8 cellular contexts compared by ENCODE assay signal in genomic region chr7:19772858-19773337, GRCh38. TPM values are rescaled to one million over a fixed set of nuclear protein-coding genes. Genes with fewer than 3 reads are reported as not detected.
DNase-seq lines count a peak whose midpoint lies in the region; ATAC-seq, FAIRE-seq and TF ChIP-seq lines count a peak whose summit lies in the region.

No MANE protein-coding gene starts in this region.

- FAIRE-seq in H1 (lab: Jason Lieb, UNC), result peak; percentile 50

- no peak overlapping the region for H4K91ac ChIP-seq in H1 (replicated peaks; ENCODE audit: insufficient read length, low read length)

- CTCF ChIA-PET in CD4-positive, alpha-beta memory T cell (lab: Charles Lee; ENCODE audit: partially characterized antibody), result interaction anchor here (0.7 kb wide), 1 partner anchor 19 kb away, joined by 3 read pairs; no protein-coding TSS in a partner anchor
- CTCF ChIA-PET in H1 (lab: Charles Lee; ENCODE audit: partially characterized antibody), result interaction anchor here (0.7 to 1.7 kb wide), 9 partner anchors 12 to 1030 kb away, joined by 3 to 9 read pairs (median 4); no protein-coding TSS in a partner anchor

- no peaks in the 10 kb centered on the region for H3K79me1 ChIP-seq in H1 (ENCODE audit: low read depth, low read length)

- H3K27ac ChIP-seq in CD4-positive, alpha-beta memory T cell (ENCODE audit: low read depth, low read length), result no peak overlapping the region
- H3K27ac ChIP-seq in H1 (ENCODE audit: low read depth, low read length), result no peak overlapping the region

- ATAC-seq in natural killer cell treated with Interleukin-12 subunit alpha and Interleukin-12 subunit beta and Interleukin-15 and Interleukin-18, amount 100 ng/mL, for 72 hours, result no peak
- ATAC-seq in HG02840 (IDR thresholded peaks at IDR 0.05; ENCODE audit: low FRiP score, unreplicated experiment), result no peak

- POLR2A ChIA-PET in CD4-positive, alpha-beta memory T cell (lab: Charles Lee; ENCODE audit: partially characterized antibody), result no interaction called here
- POLR2A ChIA-PET in H1 (lab: Charles Lee; ENCODE audit: partially characterized antibody), result interaction anchor here (1.0 to 1.3 kb wide), 2 partner anchors 31 to 347 kb away, joined by 3 to 4 read pairs; no protein-coding TSS in a partner anchor

- no peak overlapping the region for H2AK5ac ChIP-seq in H1 (ENCODE audit: low read depth, low read length)

- peaks cover 10 to 22% (median 12%) of the 10 kb centered on the region in 4 donors for H3K4me1 Mint-ChIP-seq in CD4-positive, alpha-beta memory T cell
- H3K4me1 Mint-ChIP-seq in nephron, result peaks cover 15% of the 10 kb centered on the region
- H3K4me1 Mint-ChIP-seq in natural killer cell treated with Interleukin-12 subunit alpha and Interleukin-12 subunit beta and Interleukin-15 and Interleukin-18, amount 100 ng/mL, for 72 hours (ENCODE audit: low read depth in 2 of 2), result peaks cover 0 to 3% of the 10 kb centered on the region in 2 donors

- H4K20me1 ChIP-seq in H1 (replicated peaks in 1 of 2; ENCODE audit: control insufficient read depth in 1 of 2, insufficient read depth in 2 of 2, low read length in 2 of 2), result no peaks in the 10 kb centered on the region

- peaks cover 7% of the 10 kb centered on the region for H3K4me1 ChIP-seq in CD4-positive, alpha-beta memory T cell (ENCODE audit: insufficient read depth, low read length)
- peaks cover 0 to 3% (median 2%) of the 10 kb centered on the region in 4 experiments; a peak in 4 of 7 replicates for H3K4me1 ChIP-seq in H1 (replicated peaks in 1 of 4; ENCODE audit: control insufficient read depth in 3 of 4, insufficient read depth in 4 of 4, low read length in 3 of 4)

- H2BK120ac ChIP-seq in H1 (replicated peaks; ENCODE audit: low read depth, low read length), result no peak overlapping the region

- peak in 1 of 5 donors; percentile 31 for DNase-seq in CD4-positive, alpha-beta memory T cell
- DNase-seq in NCI-H1105 (lab: John Stamatoyannopoulos, UW) (peak; percentile 5), H1 (ENCODE audit: low read depth in 1 of 2, low spot score in 2 of 2) (peak; percentile 33 to 83), NCI-H187 treated with DMSO at 0.1 percent for 48 hours (lab: John Stamatoyannopoulos, UW) (no peak), medulla oblongata (ENCODE audit: extremely low spot score) (no peak)
- DNase-seq in natural killer cell treated with Interleukin-12 subunit alpha and Interleukin-12 subunit beta and Interleukin-15 and Interleukin-18, amount 100 ng/mL, for 72 hours (ENCODE audit: low spot score), result no peak

- peak overlapping the region in 7 of 8 donors; percentile 24 to 65 (median 50) for H3K4me3 Mint-ChIP-seq in CD4-positive, alpha-beta memory T cell
- peak overlapping the region; percentile 76 to 79 (median 77) for H3K4me3 Mint-ChIP-seq in nephron
- H3K4me3 Mint-ChIP-seq in natural killer cell treated with Interleukin-12 subunit alpha and Interleukin-12 subunit beta and Interleukin-15 and Interleukin-18, amount 100 ng/mL, for 72 hours, result no peak overlapping the region

- H3K36me3 Mint-ChIP-seq in CD4-positive, alpha-beta memory T cell, result no peaks in the 10 kb centered on the region
- no peaks in the 10 kb centered on the region for H3K36me3 Mint-ChIP-seq in nephron (ENCODE audit: low read depth)
- H3K36me3 Mint-ChIP-seq in natural killer cell treated with Interleukin-12 subunit alpha and Interleukin-12 subunit beta and Interleukin-15 and Interleukin-18, amount 100 ng/mL, for 72 hours, result no peaks in the 10 kb centered on the region

- no peak overlapping the region for H2BK20ac ChIP-seq in H1 (ENCODE audit: low read length)

- H3K9me3 Mint-ChIP-seq in CD4-positive, alpha-beta memory T cell, result peaks cover 0 to 3% (median 0%) of the 10 kb centered on the region in 8 donors
- no peaks in the 10 kb centered on the region for H3K9me3 Mint-ChIP-seq in nephron
- H3K9me3 Mint-ChIP-seq in natural killer cell treated with Interleukin-12 subunit alpha and Interleukin-12 subunit beta and Interleukin-15 and Interleukin-18, amount 100 ng/mL, for 72 hours, result peaks cover 3% of the 10 kb centered on the region

- H3K27me3 ChIP-seq in CD4-positive, alpha-beta memory T cell (ENCODE audit: insufficient read depth, low read length), result peaks cover 8% of the 10 kb centered on the region
- H3K27me3 ChIP-seq in H1 (replicated peaks in 1 of 4; ENCODE audit: control insufficient read depth in 3 of 4, extremely low read depth in 1 of 4, insufficient read depth in 3 of 4, low read length in 3 of 4), result peaks cover 2 to 28% (median 19%) of the 10 kb centered on the region in 4 experiments

- peaks cover 20 to 25% of the 10 kb centered on the region in 2 donors for H3K27me3 Mint-ChIP-seq in CD4-positive, alpha-beta memory T cell
- H3K27me3 Mint-ChIP-seq in nephron (ENCODE audit: low read depth), result peaks cover 48% of the 10 kb centered on the region
- peaks cover 21 to 35% of the 10 kb centered on the region in 2 donors for H3K27me3 Mint-ChIP-seq in natural killer cell treated with Interleukin-12 subunit alpha and Interleukin-12 subunit beta and Interleukin-15 and Interleukin-18, amount 100 ng/mL, for 72 hours

- H3K9ac ChIP-seq in H1 (replicated peaks in 1 of 4; ENCODE audit: extremely low read depth in 1 of 4, low read depth in 3 of 4, low read length in 3 of 4), result no peak overlapping the region

- no peak overlapping the region for H3K27ac Mint-ChIP-seq in CD4-positive, alpha-beta memory T cell
- H3K27ac Mint-ChIP-seq in nephron, result no peak overlapping the region
- no peak overlapping the region for H3K27ac Mint-ChIP-seq in natural killer cell treated with Interleukin-12 subunit alpha and Interleukin-12 subunit beta and Interleukin-15 and Interleukin-18, amount 100 ng/mL, for 72 hours

- intact Hi-C loops in CD4-positive, alpha-beta memory T cell (cut with micrococcal nuclease), result no loop called here

- no peak overlapping the region for H4K8ac ChIP-seq in H1 (ENCODE audit: extremely low read depth, insufficient read depth, low read length)

- no peak for TF ChIP-seq EP300 in H1 (IDR thresholded peaks at IDR 0.05; ENCODE audit: borderline replicate concordance in 1 of 2, low read depth in 2 of 2, low read length in 2 of 2)

- no peak for TF ChIP-seq RAD21 in H1 (IDR thresholded peaks at IDR 0.05 in 1 of 2, conservative IDR thresholded peaks at IDR 0.05 in 1 of 2; ENCODE audit: low read depth in 2 of 2, low read length in 2 of 2)

- H2BK15ac ChIP-seq in H1 (ENCODE audit: low read length), result no peak overlapping the region

- H2BK5ac ChIP-seq in H1 (ENCODE audit: low read depth, low read length), result no peak overlapping the region

- no peak overlapping the region for H3K23ac ChIP-seq in H1 (ENCODE audit: insufficient read length)

- H3K23me2 ChIP-seq in H1 (ENCODE audit: low read depth, low read length), result peaks cover 15% of the 10 kb centered on the region

- TF ChIP-seq POLR2A in H1 (IDR thresholded peaks at IDR 0.05; ENCODE audit: control extremely low read depth in 1 of 2, low read depth in 2 of 2, low read length in 2 of 2), result no peak

- no peaks in the 10 kb centered on the region for H3K36me3 ChIP-seq in CD4-positive, alpha-beta memory T cell (ENCODE audit: insufficient read depth, low read length)
- H3K36me3 ChIP-seq in H1 (ENCODE audit: control insufficient read depth in 2 of 4, insufficient read depth in 4 of 4, low read length in 3 of 4), result no peaks in the 10 kb centered on the region

- no peaks in the 10 kb centered on the region for H3K9me3 ChIP-seq in CD4-positive, alpha-beta memory T cell (ENCODE audit: control insufficient read depth in 1 of 2, low read length in 2 of 2)
- H3K9me3 ChIP-seq in H1 (ENCODE audit: insufficient read depth in 2 of 2, low read depth in 1 of 2, low read length in 1 of 2), result no peaks in the 10 kb centered on the region

- H3K4ac ChIP-seq in H1 (replicated peaks; ENCODE audit: insufficient read length, low read depth, low read length), result no peak overlapping the region

- H2AFZ ChIP-seq in H1 (ENCODE audit: low read length), result peak overlapping the region; percentile 87

- H3K79me2 ChIP-seq in H1 (ENCODE audit: control insufficient read depth in 1 of 2, insufficient read depth in 2 of 2, low read length in 2 of 2), result no peaks in the 10 kb centered on the region

- no peak overlapping the region; the same call in 1 of the 2 replicates for H3K18ac ChIP-seq in H1 (ENCODE audit: extremely low read depth, low read length)

- H3K4me2 ChIP-seq in H1 (ENCODE audit: insufficient read depth in 1 of 2, low read depth in 2 of 2, low read length in 2 of 2), result peak overlapping the region; percentile 98

- no peak overlapping the region for H3K14ac ChIP-seq in H1 (ENCODE audit: insufficient read length)

- no peak overlapping the region for H3K56ac ChIP-seq in H1 (replicated peaks; ENCODE audit: insufficient read length, low read depth, low read length)

- H2BK12ac ChIP-seq in H1 (ENCODE audit: low read depth, low read length), result 0 out of 2 replicates have a peak overlapping the region, but pooled peaks have one; percentile 13

- TF ChIP-seq CTCF in H1 (IDR thresholded peaks at IDR 0.05; ENCODE audit: control extremely low read depth in 1 of 3, insufficient read depth in 1 of 3, low read depth in 1 of 3, low read length in 3 of 3) (no peak), nephron (IDR thresholded peaks at IDR 0.05; ENCODE audit: unreplicated experiment in 3 of 3) (no peak)

- no peak overlapping the region for H3K4me3 ChIP-seq in CD4-positive, alpha-beta memory T cell (ENCODE audit: low read length in 2 of 2)
- H3K4me3 ChIP-seq in H1 (ENCODE audit: extremely low read depth in 1 of 4, insufficient read depth in 2 of 4, low read depth in 3 of 4, low read length in 4 of 4), result peak overlapping the region; percentile 47 to 66 (median 65)

- no peak overlapping the region for H4K5ac ChIP-seq in H1 (ENCODE audit: insufficient read length, low read depth, low read length)

- WGBS in H1 (ENCODE audit: extremely low coverage in 1 of 2, insufficient coverage in 1 of 2, insufficient read length in 1 of 2, insufficient replicate concordance in 2 of 2, low coverage in 1 of 2, low lambda C conversion rate in 2 of 2, missing lambda C conversion rate in 1 of 2), 2 experiments, result 2% methylated on average over 27 of the region's 27 CpGs; no CpG with 5 or more reads in 1 of the 2 experiments

TF ChIP-seq in H1, 55 proteins besides CTCF, POLR2A, EP300 and RAD21 (continues in another document):
- TF ChIP-seq POLR2AphosphoS5 (IDR thresholded peaks at IDR 0.05; ENCODE audit: low read depth, low read length), result no peak

RNA-seq across cellular contexts. Expression of gene TMEM196, which starts 0.5 kb away (rescaled TPM):
- not detected for total RNA-seq in CD4-positive, alpha-beta memory T cell
- polyA plus RNA-seq in CD4-positive, alpha-beta memory T cell, result not detected
- total RNA-seq in H1 (2021; fragmentation: NEBNext Ultra II Directional; extraction: Animal tissue kit (Norgen Biotek cat#: 25700)), result 0.07 and 0.33 TPM in 2 replicates
- 0.03 and 0.06 TPM in 2 replicates for polyA plus RNA-seq in H1 (2011; rRNA removed)
- 0.04 TPM for polyA plus RNA-seq in H1 (2011; cell fraction: cytosol; rRNA removed)
- polyA plus RNA-seq in H1 (2011; cell fraction: nucleus; rRNA removed), result 0.13 TPM
- 0.05 to 0.15 TPM (median 0.09 TPM) in 4 replicates for polyA plus RNA-seq in H1 (2012, experiment 1 of 2)
- polyA plus RNA-seq in H1 (2012, experiment 2 of 2), result 0.47 TPM
- polyA plus RNA-seq in H1 (2013, experiment 1 of 2), result 0.08 TPM
- polyA plus RNA-seq in H1 (2013, experiment 2 of 2), result 0.06 TPM
- polyA minus RNA-seq in H1 (2011; rRNA and poly(A)+ RNA removed), result 0.09 and 0.29 TPM in 2 replicates
- not detected for polyA minus RNA-seq in H1 (2011; cell fraction: cytosol; rRNA and poly(A)+ RNA removed)
- 0.40 TPM for polyA minus RNA-seq in H1 (2011; cell fraction: nucleus; rRNA and poly(A)+ RNA removed)
- total RNA-seq in natural killer cell treated with Interleukin-12 subunit alpha and Interleukin-12 subunit beta and Interleukin-15 and Interleukin-18, amount 100 ng/mL, for 72 hours, result not detected

Comparison
In these comparisons a context has a peak if more than half of its experiments do, and no peak if none do; other contexts are left out.
1. DNase-seq: peak in NCI-H1105 (single experiment) and H1 (2 of 2); none in NCI-H187 treated with DMSO at 0.1 percent for 48 hours (single experiment), natural killer cell treated with Interleukin-12 subunit alpha and Interleukin-12 subunit beta and Interleukin-15 and Interleukin-18, amount 100 ng/mL, for 72 hours (single experiment) and medulla oblongata (single experiment).
2. H3K4me3 ChIP-seq: peak in H1 (4 of 4); none in CD4-positive, alpha-beta memory T cell (0 of 2).